ENCODE assay signal across 8 cellular contexts in genomic region chrX:65668362-65669310, GRCh38. TPM values are rescaled to one million over a fixed set of nuclear protein-coding genes. Genes with fewer than 3 reads are reported as not detected.
DNase-seq lines count a peak whose midpoint lies in the region; ATAC-seq and TF ChIP-seq lines count a peak whose summit lies in the region.

No MANE protein-coding gene starts in this region.

- ATAC-seq in activated T-cell treated with anti-CD3 and anti-CD28 coated beads, Interleukin-2, amount 50 U/mL, for 4 hours: peak; percentile 51 to 64
- peak; percentile 32 to 52 for ATAC-seq in naive thymus-derived CD8-positive, alpha-beta T cell
- no peak for ATAC-seq in HG02973 (IDR thresholded peaks at IDR 0.05; ENCODE audit: unreplicated experiment)

- H3K9me3 ChIP-seq in OCI-LY7 (ENCODE audit: low read length) (no peaks in the 10 kb centered on the region), thymus (ENCODE audit: control insufficient read depth) (no peaks in the 10 kb centered on the region)

- peaks cover 25% of the 10 kb centered on the region for H3K36me3 Mint-ChIP-seq in activated T-cell treated with anti-CD3 and anti-CD28 coated beads, Interleukin-2, amount 50 U/mL, for 4 hours (ENCODE audit: insufficient read depth)
- peaks cover 4 to 40% (median 6%) of the 10 kb centered on the region in 3 donors for H3K36me3 Mint-ChIP-seq in naive thymus-derived CD8-positive, alpha-beta T cell

- no peaks in the 10 kb centered on the region for H3K27me3 ChIP-seq in thymus (ENCODE audit: control insufficient read depth, insufficient read depth)

- H3K4me1 Mint-ChIP-seq in activated T-cell treated with anti-CD3 and anti-CD28 coated beads, Interleukin-2, amount 50 U/mL, for 4 hours (ENCODE audit: low read depth): peaks cover 32% of the 10 kb centered on the region
- peaks cover 21 to 48% (median 40%) of the 10 kb centered on the region in 4 donors for H3K4me1 Mint-ChIP-seq in naive thymus-derived CD8-positive, alpha-beta T cell

- H3K4me3 Mint-ChIP-seq in activated T-cell treated with anti-CD3 and anti-CD28 coated beads, Interleukin-2, amount 50 U/mL, for 4 hours: peak overlapping the region; percentile 94
- peak overlapping the region; percentile 94 to 98 (median 95) for H3K4me3 Mint-ChIP-seq in naive thymus-derived CD8-positive, alpha-beta T cell

- CTCF ChIA-PET in OCI-LY7 (lab: Charles Lee; ENCODE audit: unreplicated experiment): interaction anchor here (0.9 to 1.0 kb wide), 3 partner anchors 30 to 35 kb away, joined by 3 to 4 read pairs (median 3); no protein-coding TSS in a partner anchor

- H3K27ac ChIP-seq in OCI-LY7 (ENCODE audit: low read depth, low read length, poor library complexity, severe bottlenecking): peak overlapping the region; percentile 71
- H3K27ac ChIP-seq in thymus (ENCODE audit: low read depth): peak overlapping the region; percentile 86

- POLR2A ChIA-PET in OCI-LY7 (lab: Charles Lee): interaction anchor here (0.6 to 1.9 kb wide), 9 partner anchors 11 to 1915 kb away, joined by 3 to 10 read pairs (median 3); no protein-coding TSS in a partner anchor
- POLR2A ChIA-PET in naive thymus-derived CD8-positive, alpha-beta T cell (lab: Charles Lee): interaction anchor here (0.8 to 4.2 kb wide), 15 partner anchors 9 to 87 kb away, joined by 3 to 42 read pairs (median 4); no protein-coding TSS in a partner anchor

- TF ChIP-seq CTCF in HFF-Myc (IDR thresholded peaks at IDR 0.05; ENCODE audit: low read depth, low read length, missing control alignments) (no peak), OCI-LY7 (conservative IDR thresholded peaks at IDR 0.05; ENCODE audit: low read length) (no peak)

- H3K79me2 ChIP-seq in OCI-LY7 (ENCODE audit: insufficient read depth, low read depth, low read length): peaks cover 57% of the 10 kb centered on the region

- H3K36me3 ChIP-seq in OCI-LY7 (ENCODE audit: insufficient read depth, low read length) (peaks cover 22% of the 10 kb centered on the region), thymus (ENCODE audit: control insufficient read depth, insufficient read depth) (no peaks in the 10 kb centered on the region)

- peak overlapping the region; percentile 85 to 96 (median 92) for H3K27ac Mint-ChIP-seq in naive thymus-derived CD8-positive, alpha-beta T cell

- H2AFZ ChIP-seq in OCI-LY7 (ENCODE audit: low read length): no peak overlapping the region

- H3K27me3 Mint-ChIP-seq in activated T-cell treated with anti-CD3 and anti-CD28 coated beads, Interleukin-2, amount 50 U/mL, for 4 hours (ENCODE audit: low read depth): no peaks in the 10 kb centered on the region
- no peaks in the 10 kb centered on the region for H3K27me3 Mint-ChIP-seq in naive thymus-derived CD8-positive, alpha-beta T cell

- 0 out of 2 replicates have a peak, but pooled peaks cover 5% of the 10 kb centered on the region for H4K20me1 ChIP-seq in OCI-LY7 (ENCODE audit: insufficient read depth, low read length)

- peak overlapping the region; percentile 88 for H3K4me2 ChIP-seq in OCI-LY7 (ENCODE audit: low read length)

- H3K9me3 Mint-ChIP-seq in activated T-cell treated with anti-CD3 and anti-CD28 coated beads, Interleukin-2, amount 50 U/mL, for 4 hours: no peaks in the 10 kb centered on the region
- H3K9me3 Mint-ChIP-seq in naive thymus-derived CD8-positive, alpha-beta T cell: peaks cover 0 to 2% (median 0%) of the 10 kb centered on the region in 9 donors

- intact Hi-C loops in OCI-LY7 (cut with micrococcal nuclease; ENCODE audit: unreplicated experiment): loop anchor here (5.0 kb wide), 2 partner anchors 71 to 79 kb away; no protein-coding TSS in a partner anchor

- peak overlapping the region; percentile 74 for H3K4me3 ChIP-seq in HFF-Myc (replicated peaks; ENCODE audit: low read depth, low read length)
- peak overlapping the region; percentile 84 for H3K4me3 ChIP-seq in OCI-LY7 (ENCODE audit: low read depth, low read length, poor library complexity, severe bottlenecking)
- peak overlapping the region; percentile 63 for H3K4me3 ChIP-seq in thymus (ENCODE audit: low read length)

- no peaks in the 10 kb centered on the region for H3K9me2 ChIP-seq in OCI-LY7 (ENCODE audit: insufficient read depth, low read length)

- BruUV-seq in OCI-LY7 (replicated peaks; lab: Mats Ljungman, UMichigan): no TSS peak

- 1% methylated on average over 13 of the region's 13 CpGs for WGBS in thymus

- H3K4me1 ChIP-seq in OCI-LY7 (ENCODE audit: insufficient read depth, low read length, poor library complexity, severe bottlenecking) (peaks cover 42% of the 10 kb centered on the region), thymus (ENCODE audit: control insufficient read depth, insufficient read depth, low read length) (no peaks in the 10 kb centered on the region)

- DNase-seq in Daoy (ENCODE audit: low read depth) (peak; percentile 84), HFF-Myc (ENCODE audit: extremely low read depth, low read depth) (no peak), OCI-LY7 (ENCODE audit: low spot score) (peak; percentile 66), fibroblast of gingiva (ENCODE audit: low read depth) (peak; percentile 91)
- DNase-seq in activated T-cell treated with anti-CD3 and anti-CD28 coated beads, Interleukin-2, amount 50 U/mL, for 4 hours: peak; percentile 35
- DNase-seq in naive thymus-derived CD8-positive, alpha-beta T cell: peak; percentile 17 to 74 (median 44)

RNA-seq across cellular contexts. Expression of gene MSN, which starts 1.2 kb away (rescaled TPM):
- 300 and 316 TPM in 2 replicates for total RNA-seq in Daoy (2014; rRNA removed; shearing (Covaris generic))
- 95.1 and 95.8 TPM in 2 replicates for total RNA-seq in OCI-LY7 (2014; rRNA removed; shearing (Covaris generic))
- total RNA-seq in OCI-LY7 (2022): 143 and 145 TPM in 2 replicates
- 100 to 1,000 TPM; 403 to 452 (median 429) TPM for total RNA-seq in activated T-cell treated with anti-CD3 and anti-CD28 coated beads, Interleukin-2, amount 50 U/mL, for 4 hours
- 100 to 1,000 TPM; 298 to 315 TPM for total RNA-seq in naive thymus-derived CD8-positive, alpha-beta T cell
- polyA plus RNA-seq in naive thymus-derived CD8-positive, alpha-beta T cell: 100 to 1,000 TPM; 467 to 552 (median 518) TPM
- 160 TPM for polyA plus RNA-seq in thymus
